1 cellular context compared by ENCODE assay signal in genomic region chr7:1918881-1919525, GRCh38.
TF ChIP-seq lines count a peak whose summit lies in the region.

No MANE protein-coding gene starts in this region.

TF ChIP-seq in H1, 55 proteins besides CTCF, POLR2A, EP300 and RAD21:
- TF ChIP-seq EGR1 (IDR thresholded peaks at IDR 0.05; ENCODE audit: borderline replicate concordance, low read depth, low read length): no peak
- TF ChIP-seq ASH2L (IDR thresholded peaks at IDR 0.05; ENCODE audit: low read length): no peak
